ENCODE assay signal across 9 cellular contexts in the genomic region with DNA sequence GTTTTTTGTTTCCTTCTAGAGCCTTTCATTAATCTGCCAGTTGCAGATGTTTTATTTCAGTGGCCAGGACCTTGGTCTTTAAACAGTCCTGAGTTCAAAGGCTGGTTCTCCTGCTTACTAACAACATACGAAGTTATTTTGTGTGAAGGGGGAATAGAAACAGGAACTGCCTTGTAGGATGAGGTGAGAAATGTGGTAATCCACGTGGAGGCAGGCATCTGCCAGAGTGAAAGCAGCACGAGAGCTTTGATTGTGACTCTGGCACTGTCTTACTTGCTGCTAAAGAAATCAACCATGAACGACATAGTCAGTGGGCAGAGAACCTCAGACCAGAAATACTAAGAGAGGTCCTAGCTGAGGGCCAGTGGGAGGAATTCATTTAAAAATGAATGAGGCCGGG. TPM values are rescaled to one million over a fixed set of nuclear protein-coding genes. Genes with fewer than 3 reads are reported as not detected.
DNase-seq lines count a peak whose midpoint lies in the region; ATAC-seq, FAIRE-seq and TF ChIP-seq lines count a peak whose summit lies in the region.
"Had no signal": no experiment of that assay in that cellular context is flagged by ENCODE, and none has a peak within 500 bp of the region (broad histone marks: within the 10 kb centered on the region; RNA-seq: fewer than 3 reads in every experiment).

No MANE protein-coding gene starts in this region.

- TF ChIP-seq POLR2A in GM18505 (IDR thresholded peaks at IDR 0.05; ENCODE audit: borderline replicate concordance, extremely low read depth, insufficient read depth, insufficient read length) = no peak

- peaks cover 42% of the 10 kb centered on the region for H3K36me3 ChIP-seq in KOPT-K1 (ENCODE audit: insufficient read depth, low read length)
- H3K36me3 ChIP-seq in ascending aorta = peaks cover 55 to 70% of the 10 kb centered on the region in 2 donors

- peak overlapping the region; percentile 34 to 76 (median 56) for H3K4me3 Mint-ChIP-seq in immature natural killer cell

- H3K4me1 ChIP-seq in ascending aorta = no peaks in the 10 kb centered on the region

- H3K4me3 ChIP-seq in ascending aorta = no peak overlapping the region

- no peaks in the 10 kb centered on the region for H3K27me3 ChIP-seq in ascending aorta

- no peak for FAIRE-seq in frontal cortex (lab: Jason Lieb, UNC)

- intact Hi-C loops in ascending aorta (cut with DNase I) = no loop called here

- H3K9me3 ChIP-seq in KOPT-K1 (ENCODE audit: insufficient read depth, low read length, poor library complexity, severe bottlenecking) (no peaks in the 10 kb centered on the region), ascending aorta (no peaks in the 10 kb centered on the region)

- H3K9me3 Mint-ChIP-seq in immature natural killer cell = no peaks in the 10 kb centered on the region

- H3K27ac ChIP-seq in KOPT-K1 (ENCODE audit: low read depth, low read length, poor library complexity, severe bottlenecking) = peak overlapping the region; percentile 29
- H3K27ac ChIP-seq in ascending aorta = no peak overlapping the region

- H3K27me3 Mint-ChIP-seq in immature natural killer cell (ENCODE audit: low read depth in 3 of 3) = peaks cover 4 to 8% (median 7%) of the 10 kb centered on the region in 3 donors

- ATAC-seq in GM18505 (IDR thresholded peaks at IDR 0.05; ENCODE audit: unreplicated experiment) (peak; percentile 47), GM21528 (IDR thresholded peaks at IDR 0.05; ENCODE audit: low FRiP score, unreplicated experiment) (peak; percentile 48)

- DNase-seq in immature natural killer cell (peak; percentile 48 to 52 (median 51)), ureter (ENCODE audit: low spot score) (no peak), frontal cortex (ENCODE audit: low spot score in 2 of 2) (no peak), ascending aorta (ENCODE audit: low spot score in 2 of 2) (no peak), DMS153 treated with DMSO at 0.1 percent for 48 hours (lab: John Stamatoyannopoulos, UW; ENCODE audit: unreplicated experiment) (no peak)

- no peak for TF ChIP-seq CTCF in ascending aorta (IDR thresholded peaks at IDR 0.05)

- peak overlapping the region; percentile 58 to 93 (median 84) for H3K27ac Mint-ChIP-seq in immature natural killer cell

- peaks cover 71 to 77% of the 10 kb centered on the region in 2 donors for H3K4me1 Mint-ChIP-seq in immature natural killer cell

- peaks cover 14 to 58% (median 26%) of the 10 kb centered on the region in 3 donors for H3K36me3 Mint-ChIP-seq in immature natural killer cell

RNA-seq across cellular contexts. Expression of a gene that starts 30.4 kb away (rescaled TPM):
- polyA plus RNA-seq in immature natural killer cell = 10 to 100 TPM; 10.1 to 27.4 (median 11.1) TPM
- 191 TPM for total RNA-seq in ureter
- 0.82 TPM for total RNA-seq in frontal cortex
- total RNA-seq in ascending aorta = 41.3 TPM

RNA-seq across cellular contexts. Expression of a gene that starts 37.1 kb away (rescaled TPM):
- polyA plus RNA-seq in immature natural killer cell = not detected
- 0.60 TPM for total RNA-seq in ureter
- total RNA-seq in frontal cortex = 0.41 TPM
- not detected for total RNA-seq in ascending aorta
- total RNA-seq: T-helper 2 cell treated with Interferon-gamma antibody and Interleukin-4, amounts not matched to agents 100 ng/mL and 5 ng/mL, for 36 hours had no signal

RNA-seq across cellular contexts. Expression of a gene that starts 41.9 kb away (rescaled TPM):
- polyA plus RNA-seq in immature natural killer cell = 1 to 10 TPM in 2 of 3 donors, under 1 TPM in 1; 0.86 to 2.4 (median 1.5) TPM
- total RNA-seq in ureter = 116 TPM
- total RNA-seq in frontal cortex = 4.5 TPM
- total RNA-seq in ascending aorta = 127 TPM

Comparison
In these comparisons a context has a peak if more than half of its experiments do, and no peak if none do; other contexts are left out.
1. DNase-seq: peak in immature natural killer cell (3 of 3); none in ureter (single experiment), frontal cortex (0 of 2), ascending aorta (0 of 2) and DMS153 treated with DMSO at 0.1 percent for 48 hours (single experiment).
2. RNA of a gene that starts 30.4 kb away (total RNA-seq): 191 TPM in ureter (single experiment) and 41.3 TPM in ascending aorta (single experiment); 0.82 TPM in frontal cortex (single experiment); every median in the first group is over 10 times any median in the second.
3. RNA of a gene that starts 41.9 kb away (total RNA-seq): 127 TPM in ascending aorta (single experiment) and 116 TPM in ureter (single experiment); 4.5 TPM in frontal cortex (single experiment); every median in the first group is over 10 times any median in the second.